In the genomic region with DNA sequence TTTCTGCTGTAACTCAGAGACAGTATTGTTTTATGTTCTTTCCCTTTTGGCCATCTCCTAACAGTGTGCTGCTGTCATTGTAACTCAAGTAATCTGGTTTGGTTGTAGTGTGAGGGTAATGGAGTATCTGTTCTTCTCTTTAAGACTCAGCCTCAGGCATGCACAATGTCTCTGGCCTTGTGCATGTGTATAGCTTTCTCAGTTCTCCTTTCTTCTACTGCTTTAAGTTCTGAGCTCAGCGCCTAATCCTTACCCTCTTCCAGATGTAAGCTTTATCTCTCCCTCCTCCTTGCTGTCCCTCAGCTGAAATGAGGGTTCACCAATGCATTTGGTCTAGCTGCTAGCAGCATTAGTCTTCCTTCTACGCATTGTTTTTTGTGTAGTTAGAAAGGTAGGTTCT, we compare ENCODE assay signal across 12 cellular contexts.
"Had no signal": no experiment of that assay in that cellular context is flagged by ENCODE, and none has a peak within 500 bp of the region (broad histone marks: within the 10 kb centered on the region; RNA-seq: fewer than 3 reads in every experiment).

No MANE protein-coding gene starts in this region.

- H3K4me1 ChIP-seq: gastroesophageal sphincter had no signal

- H3K27me3 ChIP-seq: dorsolateral prefrontal cortex, gastroesophageal sphincter, ovary had no signal

- DNase-seq: activated CD4-positive, alpha-beta T cell treated with anti-CD3 and anti-CD28 coated beads, Interleukin-2, amount 10 ng/mL, durations not matched to agents 24 days and 14 days; activated CD8-positive, alpha-beta memory T cell treated with anti-CD3 and anti-CD28 coated beads, Interleukin-2, amount 50 U/mL, for 48 hours; activated gamma-delta T cell treated with Interleukin-2 at 50 U/mL for 16 hours; amniotic stem cell; dorsolateral prefrontal cortex; erythroblast; ovary had no signal

- H3K4me3 Mint-ChIP-seq: activated CD4-positive, alpha-beta T cell treated with anti-CD3 and anti-CD28 coated beads, Interleukin-2, amount 10 ng/mL, durations not matched to agents 24 days and 14 days; activated naive CD8-positive, alpha-beta T cell; neural crest cell; WTC11 had no signal

- H3K4me1 Mint-ChIP-seq: activated CD4-positive, alpha-beta T cell treated with anti-CD3 and anti-CD28 coated beads, Interleukin-2, amount 10 ng/mL, durations not matched to agents 24 days and 14 days; neural crest cell; WTC11 had no signal

- H3K36me3 ChIP-seq: gastroesophageal sphincter, ovary had no signal

- ATAC-seq: gastroesophageal sphincter, sciatic nerve, WTC11 had no signal

- H3K9me3 ChIP-seq: gastroesophageal sphincter, ovary had no signal

- H3K9me3 Mint-ChIP-seq: neural crest cell had no signal

- H3K27me3 Mint-ChIP-seq: activated CD4-positive, alpha-beta T cell treated with anti-CD3 and anti-CD28 coated beads, Interleukin-2, amount 10 ng/mL, durations not matched to agents 24 days and 14 days; activated naive CD8-positive, alpha-beta T cell had no signal

- H3K36me3 Mint-ChIP-seq: activated naive CD8-positive, alpha-beta T cell; WTC11 had no signal

- H3K27ac Mint-ChIP-seq: activated CD4-positive, alpha-beta T cell treated with anti-CD3 and anti-CD28 coated beads, Interleukin-2, amount 10 ng/mL, durations not matched to agents 24 days and 14 days; activated naive CD8-positive, alpha-beta T cell; WTC11 had no signal

- H3K27ac ChIP-seq: dorsolateral prefrontal cortex, gastroesophageal sphincter, ovary had no signal

- H3K4me3 ChIP-seq: dorsolateral prefrontal cortex, gastroesophageal sphincter, ovary had no signal
